In genomic region chr2:174341301-174341994, GRCh38 we compare ENCODE assay signal across 8 cellular contexts. TPM values are rescaled to one million over a fixed set of nuclear protein-coding genes. Genes with fewer than 3 reads are reported as not detected.
DNase-seq lines count a peak whose midpoint lies in the region; ATAC-seq, FAIRE-seq and TF ChIP-seq lines count a peak whose summit lies in the region.

No MANE protein-coding gene starts in this region.

- H3K4me3 ChIP-seq in HEK293 (ENCODE audit: low read depth, low read length): no peak overlapping the region
- no peak overlapping the region for H3K4me3 ChIP-seq in bronchial epithelial cell (ENCODE audit: low read depth, low read length)

- ATAC-seq in WTC11: peak; percentile 2; the same call in 1 of the 2 replicates

- TF ChIP-seq CTCF in HEK293 (tag by site-specific recombination; IDR thresholded peaks at IDR 0.05): peak; percentile 77
- peak; percentile 95 for TF ChIP-seq CTCF in WTC11 (IDR thresholded peaks at IDR 0.05)
- TF ChIP-seq CTCF in bronchial epithelial cell (IDR thresholded peaks at IDR 0.05; ENCODE audit: insufficient read depth, low read length, severe bottlenecking): peak; percentile 93

- H3K27me3 Mint-ChIP-seq in WTC11 (ENCODE audit: low read depth): peaks cover 92% of the 10 kb centered on the region

- peak overlapping the region; percentile 71 for H3K4me3 Mint-ChIP-seq in WTC11

- H3K4me1 ChIP-seq in HEK293 (ENCODE audit: control insufficient read depth, insufficient read depth, low read length): no peaks in the 10 kb centered on the region

- CTCF ChIA-PET in HEK293 (lab: Yijun Ruan, JAX): interaction anchor here (0.5 to 2.1 kb wide), 37 partner anchors 9 to 1362 kb away, joined by 3 to 15 read pairs (median 3); no protein-coding TSS in a partner anchor
- CTCF ChIA-PET in WTC11 (lab: Charles Lee): interaction anchor here (0.7 to 3.8 kb wide), 43 partner anchors 9 to 939 kb away, joined by 3 to 56 read pairs (median 4); partner anchors contain the start of genes OLA1 and SCRN3

- no peaks in the 10 kb centered on the region for H3K9me3 Mint-ChIP-seq in WTC11

- H3K36me3 ChIP-seq in HEK293 (ENCODE audit: control insufficient read depth in 2 of 2, insufficient read depth in 1 of 2, low read length in 2 of 2) (no peaks in the 10 kb centered on the region), bronchial epithelial cell (ENCODE audit: control insufficient read depth, insufficient read depth, low read length) (no peaks in the 10 kb centered on the region)

- FAIRE-seq in bronchial epithelial cell (lab: Jason Lieb, UNC): no peak
- peak; percentile 98 for FAIRE-seq in islet of Langerhans (lab: Jason Lieb, UNC)

- no peaks in the 10 kb centered on the region for H3K9me3 ChIP-seq in HEK293 (ENCODE audit: control insufficient read depth, insufficient read depth, low read depth, low read length)

- peaks cover 62% of the 10 kb centered on the region for H3K27me3 ChIP-seq in bronchial epithelial cell (ENCODE audit: control insufficient read depth, insufficient read depth, low read length)

- POLR2A ChIA-PET in HEK293 (lab: Yijun Ruan, JAX) (interaction anchor here (0.6 to 1.0 kb wide), 4 partner anchors 17 to 401 kb away, joined by 3 to 5 read pairs (median 3); partner anchors contain the start of gene OLA1), WTC11 (lab: Charles Lee) (interaction anchor here (0.5 to 0.8 kb wide), 2 partner anchors 280 to 927 kb away, joined by 5 to 6 read pairs; no protein-coding TSS in a partner anchor)

- DNase-seq in EL (peak; percentile 84), NCI-H2107 (lab: John Stamatoyannopoulos, UW) (peak; percentile 22), WTC11 (ENCODE audit: low spot score) (peak; percentile 92), bronchial epithelial cell (ENCODE audit: low read depth) (peak; percentile 67), NCI-H187 treated with DMSO at 0.1 percent for 48 hours (lab: John Stamatoyannopoulos, UW) (no peak)
- DNase-seq in stimulated activated CD4-positive, alpha-beta T cell treated with anti-CD3 and anti-CD28 coated beads, Interleukin-1b, Interleukin-23, amount 100 ng/mL, for 1 hour (ENCODE audit: low read depth in 2 of 2): peak; percentile 60 to 82

- H3K27ac ChIP-seq in HEK293 (ENCODE audit: extremely low read depth, low read depth, low read length): no peak overlapping the region

- H3K4me1 Mint-ChIP-seq in WTC11: peaks cover 61% of the 10 kb centered on the region

- no peaks in the 10 kb centered on the region for H3K36me3 Mint-ChIP-seq in WTC11

- H3K27ac Mint-ChIP-seq in WTC11: no peak overlapping the region

TF ChIP-seq in HEK293, 187 proteins besides CTCF, POLR2A, EP300 and RAD21:
- TF ChIP-seq ZBTB26 (tag by site-specific recombination; optimal IDR thresholded peaks at IDR 0.05) (peak; percentile 14), ZNF654 (tag by site-specific recombination; IDR thresholded peaks at IDR 0.05; ENCODE audit: low read depth) (peak; percentile 69), ZNF335 (tag by site-specific recombination; conservative IDR thresholded peaks at IDR 0.05) (no peak), ZNF660 (tag by site-specific recombination; IDR thresholded peaks at IDR 0.05) (peak; percentile 63), ZEB2 (tag by site-specific recombination; IDR thresholded peaks at IDR 0.05) (0 out of 2 replicates have a peak, but pooled peaks have one; percentile 22), ZNF558 (tag by site-specific recombination; IDR thresholded peaks at IDR 0.05) (no peak), PRDM6 (tag by site-specific recombination; IDR thresholded peaks at IDR 0.05) (peak; percentile 71; the same call in 1 of the 2 replicates)

TF ChIP-seq in WTC11, 78 proteins besides CTCF, POLR2A, EP300 and RAD21:
- TF ChIP-seq GABPB1 (CRISPR knock-in tag; IDR thresholded peaks at IDR 0.05): peak; percentile 12; the same call in 1 of the 2 replicates
- TF ChIP-seq FOXK1 (CRISPR knock-in tag; IDR thresholded peaks at IDR 0.05): 0 out of 2 replicates have a peak, but pooled peaks have one; percentile 14
- no peak for TF ChIP-seq ZNF416 (CRISPR knock-in tag; IDR thresholded peaks at IDR 0.05)
- no peak for TF ChIP-seq FOXJ3 (CRISPR knock-in tag; IDR thresholded peaks at IDR 0.05; ENCODE audit: borderline replicate concordance)
- TF ChIP-seq EMX1 (CRISPR knock-in tag; IDR thresholded peaks at IDR 0.05): no peak
- no peak for TF ChIP-seq ZNF263 (CRISPR knock-in tag; IDR thresholded peaks at IDR 0.05; ENCODE audit: low read depth)
- TF ChIP-seq SP1 (CRISPR knock-in tag; conservative IDR thresholded peaks at IDR 0.05): no peak
- TF ChIP-seq ESRRA (CRISPR knock-in tag; IDR thresholded peaks at IDR 0.05; ENCODE audit: borderline replicate concordance): no peak
- TF ChIP-seq ETV6 (CRISPR knock-in tag; IDR thresholded peaks at IDR 0.05): no peak
TF ChIP-seq in WTC11: peak in this region for 2.

RNA-seq across cellular contexts. Expression of gene SP9, which starts 6.7 kb away (rescaled TPM):
- total RNA-seq in WTC11 (2021) (0.07 to 0.21 TPM in 2 of 3 replicates, not detected in the other), bronchial epithelial cell (not detected in 2 replicates)

RNA-seq across cellular contexts. Expression of gene SCRN3, which starts 54.1 kb away (rescaled TPM):
- total RNA-seq in WTC11 (2021) (8.0 to 13.0 TPM (median 11.3 TPM) in 3 replicates), bronchial epithelial cell (20.0 and 21.8 TPM in 2 replicates)
